Comparison of ENCODE assay signal across 8 cellular contexts in the genomic region with DNA sequence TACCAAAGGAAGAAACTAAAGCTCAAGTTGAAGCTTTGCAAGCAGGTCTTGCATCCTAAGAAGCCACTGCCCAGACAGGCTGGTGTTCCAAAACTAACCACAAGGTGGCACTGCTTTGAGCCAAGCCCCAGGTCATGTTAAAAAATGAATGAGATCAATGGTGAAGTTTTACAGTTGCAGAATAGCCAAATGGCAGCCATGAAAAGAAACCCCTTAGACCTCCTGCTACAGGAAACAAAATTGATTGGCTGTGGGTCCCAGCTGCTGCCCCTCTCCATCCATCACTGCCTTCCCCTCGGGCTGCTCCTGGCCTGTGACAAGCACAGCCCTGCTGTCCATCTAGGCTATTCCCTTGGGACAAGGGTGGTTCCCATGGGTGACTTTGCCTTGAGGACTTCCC. TPM values are rescaled to one million over a fixed set of nuclear protein-coding genes. Genes with fewer than 3 reads are reported as not detected.
DNase-seq lines count a peak whose midpoint lies in the region; ATAC-seq, FAIRE-seq and TF ChIP-seq lines count a peak whose summit lies in the region.

No MANE protein-coding gene starts in this region.

- H3K9me3 Mint-ChIP-seq in progenitor cell of endocrine pancreas (ENCODE audit: low read depth), result no peaks in the 10 kb centered on the region

- H3K27me3 ChIP-seq in RWPE2 (ENCODE audit: insufficient read depth, poor library complexity, severe bottlenecking), result no peaks in the 10 kb centered on the region
- H3K27me3 ChIP-seq in vagina, result no peaks in the 10 kb centered on the region

- peaks cover 1% of the 10 kb centered on the region for H3K36me3 Mint-ChIP-seq in progenitor cell of endocrine pancreas (ENCODE audit: insufficient read depth)

- H3K27ac ChIP-seq in RWPE2 (ENCODE audit: poor library complexity, severe bottlenecking), result no peak overlapping the region
- H3K27ac ChIP-seq in vagina, result no peak overlapping the region

- FAIRE-seq in HTR-8/SVneo (lab: Jason Lieb, UNC), result peak; percentile 16

- TF ChIP-seq POLR2A in vagina (IDR thresholded peaks at IDR 0.05), result no peak

- no peaks in the 10 kb centered on the region for H3K4me1 Mint-ChIP-seq in progenitor cell of endocrine pancreas (ENCODE audit: low read depth)

- intact Hi-C loops in vagina (cut with DNase I), result no loop called here

- H3K4me1 ChIP-seq in RWPE2 (ENCODE audit: insufficient read depth, poor library complexity, severe bottlenecking) (peaks cover 7% of the 10 kb centered on the region), vagina (no peaks in the 10 kb centered on the region)

- H3K36me3 ChIP-seq in RWPE2 (ENCODE audit: low read depth) (peaks cover 6% of the 10 kb centered on the region; the same call in 1 of the 2 replicates), vagina (no peaks in the 10 kb centered on the region)

- DNase-seq in AML-193 (lab: John Stamatoyannopoulos, UW), result peak; percentile 50 to 64
- peak; percentile 54 for DNase-seq in HTR-8/SVneo (ENCODE audit: insufficient read length, low spot score)
- DNase-seq in RWPE2 (ENCODE audit: low spot score), result no peak
- DNase-seq in activated gamma-delta T cell treated with anti-CD3 and anti-CD28 coated beads, Interleukin-2, amount 50 U/mL, for 16 hours (ENCODE audit: low read depth), result peak; percentile 71
- DNase-seq in glomerular endothelial cell (ENCODE audit: extremely low read depth, low read depth, low spot score), result peak; percentile 68
- DNase-seq in progenitor cell of endocrine pancreas (ENCODE audit: low spot score, unreplicated experiment), result peak; percentile 67
- DNase-seq in vagina (ENCODE audit: extremely low spot score in 2 of 2), result no peak

- H3K27ac Mint-ChIP-seq in progenitor cell of endocrine pancreas, result no peak overlapping the region

- H3K27me3 Mint-ChIP-seq in progenitor cell of endocrine pancreas, result no peaks in the 10 kb centered on the region

- TF ChIP-seq CTCF in RWPE2 (IDR thresholded peaks at IDR 0.05; ENCODE audit: poor library complexity, severe bottlenecking) (peak; percentile 91), progenitor cell of endocrine pancreas (IDR thresholded peaks at IDR 0.05; ENCODE audit: unreplicated experiment) (peak; percentile 88), vagina (IDR thresholded peaks at IDR 0.05) (peak in 2 of 3 experiments; percentile 45 to 62)

- ATAC-seq in GM19043 (IDR thresholded peaks at IDR 0.05; ENCODE audit: low read depth, unreplicated experiment), result peak; percentile 33
- peak; percentile 47; the same call in 1 of the 3 replicates for ATAC-seq in RWPE2 (ENCODE audit: low read depth)

- no peak overlapping the region for H3K4me3 ChIP-seq in RWPE2 (ENCODE audit: severe bottlenecking)
- no peak overlapping the region for H3K4me3 ChIP-seq in vagina

- no peaks in the 10 kb centered on the region for H3K9me3 ChIP-seq in RWPE2 (ENCODE audit: severe bottlenecking)
- H3K9me3 ChIP-seq in vagina, result no peaks in the 10 kb centered on the region

- no peak overlapping the region for H3K4me3 Mint-ChIP-seq in progenitor cell of endocrine pancreas (ENCODE audit: low read depth)

RNA-seq across cellular contexts. Expression of a gene that starts 20.7 kb away (rescaled TPM):
- total RNA-seq in glomerular endothelial cell, result 7.7 and 10.3 TPM in 2 replicates
- total RNA-seq in progenitor cell of endocrine pancreas, result 22.8 and 26.8 TPM in 2 replicates
- 11.8 TPM for total RNA-seq in vagina

RNA-seq across cellular contexts. Expression of a gene that starts 47.5 kb away (rescaled TPM):
- 6.2 and 6.5 TPM in 2 replicates for total RNA-seq in glomerular endothelial cell
- 14.2 and 14.8 TPM in 2 replicates for total RNA-seq in progenitor cell of endocrine pancreas
- total RNA-seq in vagina, result 13.0 TPM

RNA-seq across cellular contexts. Expression of a gene that starts 47.7 kb away (rescaled TPM):
- total RNA-seq in glomerular endothelial cell (0.29 and 1.8 TPM in 2 replicates), progenitor cell of endocrine pancreas (3.6 and 3.8 TPM in 2 replicates), vagina (not detected)

Comparison
In these comparisons a context has a peak if more than half of its experiments do, and no peak if none do; other contexts are left out.
1. DNase-seq: peak in AML-193 (2 of 2), HTR-8/SVneo (single experiment), activated gamma-delta T cell treated with anti-CD3 and anti-CD28 coated beads, Interleukin-2, amount 50 U/mL, for 16 hours (single experiment), glomerular endothelial cell (single experiment) and progenitor cell of endocrine pancreas (single experiment); none in RWPE2 (single experiment) and vagina (0 of 2).
2. Peak in every context shown above with its lines, with median percentiles within 50 percentile points of each other: CTCF ChIP-seq.